8 cellular contexts compared by ENCODE assay signal in genomic region chr4:140103676-140104075, GRCh38. TPM values are rescaled to one million over a fixed set of nuclear protein-coding genes. Genes with fewer than 3 reads are reported as not detected.
DNase-seq lines count a peak whose midpoint lies in the region; ATAC-seq and FAIRE-seq lines count a peak whose summit lies in the region.

No MANE protein-coding gene starts in this region.

- H3K4me1 Mint-ChIP-seq in activated CD4-positive, alpha-beta memory T cell treated with anti-CD3 and anti-CD28 coated beads, Interleukin-2, amount 10 ng/mL, durations not matched to agents 7 days and 5 days: peaks cover 74% of the 10 kb centered on the region
- peaks cover 40 to 50% of the 10 kb centered on the region in 2 donors for H3K4me1 Mint-ChIP-seq in natural killer cell treated with Interleukin-12 subunit alpha and Interleukin-12 subunit beta and Interleukin-15 and Interleukin-18, amount 100 ng/mL, for 72 hours (ENCODE audit: low read depth in 2 of 2)

- WGBS in small intestine, 3 donors: 58 to 89% (median 69%) methylated on average over 3 of the region's 3 CpGs

- H3K27me3 Mint-ChIP-seq in activated CD4-positive, alpha-beta memory T cell treated with anti-CD3 and anti-CD28 coated beads, Interleukin-2, amount 10 ng/mL, durations not matched to agents 7 days and 5 days: peaks cover 8% of the 10 kb centered on the region
- H3K27me3 Mint-ChIP-seq in natural killer cell treated with Interleukin-12 subunit alpha and Interleukin-12 subunit beta and Interleukin-15 and Interleukin-18, amount 100 ng/mL, for 72 hours: peaks cover 9 to 14% of the 10 kb centered on the region in 2 donors

- H3K4me1 ChIP-seq in small intestine (ENCODE audit: control insufficient read depth in 2 of 2, insufficient read depth in 1 of 2, low read depth in 1 of 2, low read length in 1 of 2): peaks cover 0 to 8% of the 10 kb centered on the region in 2 donors

- peaks cover 9% of the 10 kb centered on the region for H3K36me3 Mint-ChIP-seq in activated CD4-positive, alpha-beta memory T cell treated with anti-CD3 and anti-CD28 coated beads, Interleukin-2, amount 10 ng/mL, durations not matched to agents 7 days and 5 days (ENCODE audit: low read depth)
- H3K36me3 Mint-ChIP-seq in natural killer cell treated with Interleukin-12 subunit alpha and Interleukin-12 subunit beta and Interleukin-15 and Interleukin-18, amount 100 ng/mL, for 72 hours: no peaks in the 10 kb centered on the region

- H3K4me3 Mint-ChIP-seq in activated CD4-positive, alpha-beta memory T cell treated with anti-CD3 and anti-CD28 coated beads, Interleukin-2, amount 10 ng/mL, durations not matched to agents 7 days and 5 days: peak overlapping the region; percentile 22
- H3K4me3 Mint-ChIP-seq in natural killer cell treated with Interleukin-12 subunit alpha and Interleukin-12 subunit beta and Interleukin-15 and Interleukin-18, amount 100 ng/mL, for 72 hours: peak overlapping the region; percentile 61

- no peak for FAIRE-seq in small intestine (lab: Jason Lieb, UNC)

- H3K4me3 ChIP-seq in small intestine (ENCODE audit: low read depth in 1 of 2, low read length in 2 of 2): no peak overlapping the region

- no peaks in the 10 kb centered on the region for H3K27me3 ChIP-seq in small intestine (ENCODE audit: control insufficient read depth in 2 of 2, insufficient read depth in 2 of 2, low read length in 2 of 2)

- DNase-seq in AG08395 (ENCODE audit: low spot score) (peak; percentile 24), small intestine (no peak), DMS53 treated with DMSO at 0.1 percent for 48 hours (lab: John Stamatoyannopoulos, UW; ENCODE audit: unreplicated experiment) (no peak), DMS79 (lab: John Stamatoyannopoulos, UW) (no peak)
- DNase-seq in activated CD4-positive, alpha-beta memory T cell treated with anti-CD3 and anti-CD28 coated beads, Interleukin-2, amount 10 ng/mL, durations not matched to agents 7 days and 5 days: peak; percentile 81
- DNase-seq in natural killer cell treated with Interleukin-12 subunit alpha and Interleukin-12 subunit beta and Interleukin-15 and Interleukin-18, amount 100 ng/mL, for 72 hours (ENCODE audit: low spot score): peak; percentile 73

- POLR2A ChIA-PET in activated CD4-positive, alpha-beta memory T cell treated with anti-CD3 and anti-CD28 coated beads, Interleukin-2, amount 10 ng/mL, durations not matched to agents 7 days and 5 days (lab: Charles Lee): interaction anchor here (0.6 to 2.3 kb wide), 11 partner anchors 9 to 547 kb away, joined by 3 to 10 read pairs (median 5); no protein-coding TSS in a partner anchor

- H3K27ac Mint-ChIP-seq in activated CD4-positive, alpha-beta memory T cell treated with anti-CD3 and anti-CD28 coated beads, Interleukin-2, amount 10 ng/mL, durations not matched to agents 7 days and 5 days: peak overlapping the region; percentile 95
- peak overlapping the region; percentile 84 for H3K27ac Mint-ChIP-seq in natural killer cell treated with Interleukin-12 subunit alpha and Interleukin-12 subunit beta and Interleukin-15 and Interleukin-18, amount 100 ng/mL, for 72 hours

- no peaks in the 10 kb centered on the region for H3K9me3 Mint-ChIP-seq in activated CD4-positive, alpha-beta memory T cell treated with anti-CD3 and anti-CD28 coated beads, Interleukin-2, amount 10 ng/mL, durations not matched to agents 7 days and 5 days
- H3K9me3 Mint-ChIP-seq in natural killer cell treated with Interleukin-12 subunit alpha and Interleukin-12 subunit beta and Interleukin-15 and Interleukin-18, amount 100 ng/mL, for 72 hours: no peaks in the 10 kb centered on the region

- H3K27ac ChIP-seq in small intestine (ENCODE audit: low read depth in 1 of 2, low read length in 1 of 2): no peak overlapping the region

- H3K9me3 ChIP-seq in small intestine (ENCODE audit: control insufficient read depth, low read depth): no peaks in the 10 kb centered on the region

- CTCF ChIA-PET in activated CD4-positive, alpha-beta memory T cell treated with anti-CD3 and anti-CD28 coated beads, Interleukin-2, amount 10 ng/mL, durations not matched to agents 7 days and 5 days (lab: Charles Lee): interaction anchor here (0.7 to 1.1 kb wide), 7 partner anchors 9 to 151 kb away, joined by 3 to 5 read pairs (median 3); no protein-coding TSS in a partner anchor

- no peaks in the 10 kb centered on the region for H3K36me3 ChIP-seq in small intestine (ENCODE audit: control insufficient read depth in 2 of 2, insufficient read depth in 2 of 2, low read length in 2 of 2)

- ATAC-seq in GM19351 (IDR thresholded peaks at IDR 0.05; ENCODE audit: unreplicated experiment) (peak; percentile 91), HG03457 (IDR thresholded peaks at IDR 0.05; ENCODE audit: unreplicated experiment) (peak; percentile 95)
- ATAC-seq in natural killer cell treated with Interleukin-12 subunit alpha and Interleukin-12 subunit beta and Interleukin-15 and Interleukin-18, amount 100 ng/mL, for 72 hours: peak; percentile 95

RNA-seq across cellular contexts. Expression of gene MAML3, which starts 50.3 kb away (rescaled TPM):
- total RNA-seq in activated CD4-positive, alpha-beta memory T cell treated with anti-CD3 and anti-CD28 coated beads, Interleukin-2, amount 10 ng/mL, durations not matched to agents 7 days and 5 days: 1 to 10 TPM; 2.5 to 2.6 TPM
- total RNA-seq in natural killer cell treated with Interleukin-12 subunit alpha and Interleukin-12 subunit beta and Interleukin-15 and Interleukin-18, amount 100 ng/mL, for 72 hours: 1 to 10 TPM in 1 of 2 donors, under 1 TPM in 1; 0.40 to 1.3 TPM
- 1 to 10 TPM; 1.4 to 5.3 (median 1.6) TPM for polyA plus RNA-seq in small intestine

Comparison
In these comparisons a context has a peak if more than half of its experiments do, and no peak if none do; other contexts are left out.
1. DNase-seq: peak in AG08395 (single experiment), activated CD4-positive, alpha-beta memory T cell treated with anti-CD3 and anti-CD28 coated beads, Interleukin-2, amount 10 ng/mL, durations not matched to agents 7 days and 5 days (single experiment) and natural killer cell treated with Interleukin-12 subunit alpha and Interleukin-12 subunit beta and Interleukin-15 and Interleukin-18, amount 100 ng/mL, for 72 hours (single experiment); none in small intestine (single experiment), DMS53 treated with DMSO at 0.1 percent for 48 hours (single experiment) and DMS79 (single experiment).
2. Peak in every context shown above with its lines, with median percentiles within 50 percentile points of each other: ATAC-seq.